In the genomic region with DNA sequence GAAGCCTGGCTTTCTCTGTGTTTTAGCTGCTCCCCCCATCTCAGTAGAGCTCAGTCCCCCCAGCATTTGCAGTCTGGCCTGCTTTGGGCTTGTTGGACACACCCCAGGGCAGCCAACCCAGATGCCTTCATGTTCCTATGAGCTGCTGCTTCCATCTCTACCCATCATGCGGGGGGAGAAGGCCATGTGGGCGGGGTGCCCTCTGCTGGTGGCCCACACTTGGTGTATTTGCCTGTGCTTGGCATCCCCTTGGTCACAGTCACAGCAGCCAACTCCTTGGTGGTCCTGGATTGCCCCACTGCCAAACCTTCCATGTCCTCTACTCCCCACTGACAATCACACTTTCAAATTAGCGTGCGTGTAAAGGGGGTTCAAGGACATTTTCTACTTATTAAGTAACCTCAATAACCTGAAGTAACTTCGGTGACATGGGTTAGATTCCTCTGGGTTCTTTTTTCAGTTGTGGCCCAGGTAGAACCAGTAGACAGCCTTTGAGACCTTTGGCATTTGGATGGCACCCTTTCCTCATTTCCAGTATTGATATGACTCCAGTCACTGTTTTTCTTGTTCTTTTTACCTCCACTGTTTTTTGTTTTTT, we compare ENCODE assay signal across 8 cellular contexts. TPM values are rescaled to one million over a fixed set of nuclear protein-coding genes. Genes with fewer than 3 reads are reported as not detected.
DNase-seq lines count a peak whose midpoint lies in the region; ATAC-seq and TF ChIP-seq lines count a peak whose summit lies in the region.

No MANE protein-coding gene starts in this region.

- no TSS peak for BruUV-seq in PC-3 (replicated peaks; lab: Mats Ljungman, UMichigan)

- H3F3A ChIP-seq in PC-3 (ENCODE audit: low read length, unreplicated experiment): no peaks in the 10 kb centered on the region

- H3K27ac ChIP-seq in PC-3 (ENCODE audit: low read length): no peak overlapping the region

- DNase-seq in ACHN: peak; percentile 70
- DNase-seq in PC-3: peak; percentile 69
- peak; percentile 76 for DNase-seq in activated T-cell treated with anti-CD3 and anti-CD28 coated beads for 48 hours (ENCODE audit: low read depth)
- peak; percentile 68 for DNase-seq in fibroblast of mammary gland (ENCODE audit: low read depth)
- DNase-seq in occipital lobe (lab: John Stamatoyannopoulos, UW): peak; percentile 30
- no peak for DNase-seq in type B pancreatic cell (ENCODE audit: extremely low spot score, unreplicated experiment)

- no peaks in the 10 kb centered on the region for H3K9me3 Mint-ChIP-seq in type B pancreatic cell

- no peak overlapping the region for H3K4me2 ChIP-seq in PC-3 (ENCODE audit: low read length)

- H3K9me3 ChIP-seq in PC-3 (ENCODE audit: low read length): no peaks in the 10 kb centered on the region

- no peaks in the 10 kb centered on the region for H3K79me2 ChIP-seq in PC-3 (ENCODE audit: low read length)

- TF ChIP-seq CTCF in PC-3 (conservative IDR thresholded peaks at IDR 0.05; ENCODE audit: low read depth, low read length) (peak; percentile 84), fibroblast of mammary gland (conservative IDR thresholded peaks at IDR 0.05; ENCODE audit: control insufficient read depth, insufficient read depth, low read depth, low read length) (peak; percentile 86), type B pancreatic cell (conservative IDR thresholded peaks at IDR 0.05) (peak; percentile 66)

- in situ Hi-C loops in ACHN (cut with HindIII; ENCODE audit: low pct_ligation_motif_present, low pct_unique_long_range_greater_than_20kb, low sequenced_read_pairs): no loop called here

- H3K9me2 ChIP-seq in PC-3 (replicated peaks; ENCODE audit: low read length): no peaks in the 10 kb centered on the region

- H3K4me3 ChIP-seq in PC-3 (ENCODE audit: low read length) (no peak overlapping the region), fibroblast of mammary gland (ENCODE audit: control insufficient read depth, low read depth, low read length) (no peak overlapping the region)

- no peak overlapping the region for H3K27ac Mint-ChIP-seq in type B pancreatic cell

- no peak overlapping the region for H2AFZ ChIP-seq in PC-3 (ENCODE audit: low read length)

- H4K20me1 ChIP-seq in PC-3 (ENCODE audit: low read length): no peaks in the 10 kb centered on the region

- no peaks in the 10 kb centered on the region for H3K36me3 ChIP-seq in PC-3 (ENCODE audit: low read depth, low read length)

- CTCF ChIA-PET in PC-3 (lab: Charles Lee): interaction anchor here (0.7 to 1.0 kb wide), 2 partner anchors 32 to 75 kb away, joined by 3 to 4 read pairs; partner anchors contain the start of gene INIP

- intact Hi-C loops in PC-3 (cut with micrococcal nuclease): loop anchor here (5.0 kb wide), 2 partner anchors 41 to 76 kb away; partner anchors contain the start of genes INIP and SNX30

- H3K36me3 Mint-ChIP-seq in type B pancreatic cell: no peaks in the 10 kb centered on the region

- H3K9ac ChIP-seq in PC-3 (ENCODE audit: low read length): no peak overlapping the region

- ATAC-seq in GM18498 (IDR thresholded peaks at IDR 0.05; ENCODE audit: unreplicated experiment): peak; percentile 84
- ATAC-seq in HG03432 (IDR thresholded peaks at IDR 0.05; ENCODE audit: unreplicated experiment): peak; percentile 80
- peak; percentile 82 for ATAC-seq in PC-3

- H3K4me1 ChIP-seq in PC-3 (ENCODE audit: insufficient read depth, low read length): no peaks in the 10 kb centered on the region

- H3K27me3 ChIP-seq in PC-3 (ENCODE audit: low read length): no peaks in the 10 kb centered on the region

- H3K4me3 Mint-ChIP-seq in type B pancreatic cell: no peak overlapping the region

- POLR2A ChIA-PET in PC-3 (lab: Charles Lee; ENCODE audit: unreplicated experiment): no interaction called here

- no peaks in the 10 kb centered on the region for H3K27me3 Mint-ChIP-seq in type B pancreatic cell

- no peaks in the 10 kb centered on the region for H3K4me1 Mint-ChIP-seq in type B pancreatic cell (ENCODE audit: unreplicated experiment)

RNA-seq across cellular contexts. Expression of gene SNX30, which starts 42.8 kb away (rescaled TPM):
- total RNA-seq in PC-3 (2014; rRNA removed): 6.4 and 13.6 TPM in 2 replicates
- 25.0 TPM for total RNA-seq in occipital lobe
- 7.7 and 10.6 TPM in 2 replicates for total RNA-seq in type B pancreatic cell (ENCODE audit: low replicate concordance)
